10 cellular contexts compared by ENCODE assay signal in genomic region chr2:41791523-41791922, GRCh38.
DNase-seq lines count a peak whose midpoint lies in the region; ATAC-seq and TF ChIP-seq lines count a peak whose summit lies in the region.
"Had no signal": no experiment of that assay in that cellular context is flagged by ENCODE, and none has a peak within 500 bp of the region (broad histone marks: within the 10 kb centered on the region; RNA-seq: fewer than 3 reads in every experiment).

No MANE protein-coding gene starts in this region.

- H3K9me2 ChIP-seq in hepatocyte (replicated peaks; ENCODE audit: insufficient read depth) = no peaks in the 10 kb centered on the region

- CTCF ChIA-PET in Calu3 (lab: Charles Lee) = no interaction called here
- CTCF ChIA-PET in HEK293 (lab: Yijun Ruan, JAX) = interaction anchor here (0.6 kb wide), 1 partner anchor 351 kb away, joined by 3 read pairs; no protein-coding TSS in a partner anchor

- intact Hi-C loops in Calu3 (cut with micrococcal nuclease; ENCODE audit: unreplicated experiment) = no loop called here

- H4K20me1 ChIP-seq in hepatocyte (ENCODE audit: insufficient read depth, poor library complexity, severe bottlenecking) = no peaks in the 10 kb centered on the region

- H3K27me3 Mint-ChIP-seq in Calu3 (ENCODE audit: unreplicated experiment) = peaks cover 46% of the 10 kb centered on the region

- H3K27me3 ChIP-seq in hepatocyte = no peaks in the 10 kb centered on the region

- WGBS in hepatocyte (ENCODE audit: low lambda C conversion rate, missing lambda C conversion rate) = 54% methylated on average over 1 of the region's 1 CpG

- ATAC-seq in SK-N-SH treated with all-trans-retinoic acid at 6 μM for 48 hours (0 out of 3 replicates have a peak, but pooled peaks have one; percentile 34), HG03469 (IDR thresholded peaks at IDR 0.05; ENCODE audit: unreplicated experiment) (no peak), GM18909 (IDR thresholded peaks at IDR 0.05; ENCODE audit: poor library complexity, unreplicated experiment) (no peak)

- H3K36me3 ChIP-seq in HEK293 (ENCODE audit: control insufficient read depth in 2 of 2, insufficient read depth in 1 of 2, low read length in 2 of 2) = no peaks in the 10 kb centered on the region
- H3K36me3 ChIP-seq in hepatocyte (replicated peaks; ENCODE audit: insufficient read depth, low read depth) = no peaks in the 10 kb centered on the region

- no peaks in the 10 kb centered on the region for H3K9me3 Mint-ChIP-seq in Calu3 (ENCODE audit: low read depth, unreplicated experiment)

- no peak overlapping the region for H3K4me2 ChIP-seq in hepatocyte

- no peak overlapping the region for H3K27ac Mint-ChIP-seq in Calu3 (ENCODE audit: unreplicated experiment)

- DNase-seq in Calu3 (peak; percentile 44), hepatocyte (ENCODE audit: low spot score) (peak; percentile 67), T1000 (lab: John Stamatoyannopoulos, UW) (no peak), mesenteric fat pad (ENCODE audit: low spot score) (no peak)

- H2AFZ ChIP-seq in hepatocyte = no peak overlapping the region

- no TSS peak for BruUV-seq in Calu3 (replicated peaks; lab: Mats Ljungman, UMichigan)

- H3K36me3 Mint-ChIP-seq in Calu3 (ENCODE audit: insufficient read depth, unreplicated experiment) = no peaks in the 10 kb centered on the region

- H3K4me1 ChIP-seq in HEK293 (ENCODE audit: control insufficient read depth, insufficient read depth, low read length) (no peaks in the 10 kb centered on the region), hepatocyte (ENCODE audit: insufficient read depth) (no peaks in the 10 kb centered on the region)

- H3K4me1 Mint-ChIP-seq in Calu3 (ENCODE audit: low read depth, unreplicated experiment) = peaks cover 18% of the 10 kb centered on the region

- H3K4me3 ChIP-seq in HEK293 (ENCODE audit: low read depth, low read length) (no peak overlapping the region), hepatocyte (no peak overlapping the region)
- H3K4me3 ChIP-seq: skin epidermis had no signal

- H3K9me3 ChIP-seq in HEK293 (ENCODE audit: control insufficient read depth, insufficient read depth, low read depth, low read length) = no peaks in the 10 kb centered on the region
- no peaks in the 10 kb centered on the region for H3K9me3 ChIP-seq in hepatocyte (ENCODE audit: low read depth)

- POLR2A ChIA-PET in HEK293 (lab: Yijun Ruan, JAX) = no interaction called here

- H3K79me2 ChIP-seq in hepatocyte = no peaks in the 10 kb centered on the region

- H3K4me3 Mint-ChIP-seq in Calu3 (ENCODE audit: low read depth, unreplicated experiment) = no peak overlapping the region

- H3K27ac ChIP-seq in HEK293 (ENCODE audit: extremely low read depth, low read depth, low read length) (no peak overlapping the region), hepatocyte (no peak overlapping the region)
- H3K27ac ChIP-seq: HL-60, skin epidermis had no signal

- TF ChIP-seq CTCF in Calu3 (IDR thresholded peaks at IDR 0.05; ENCODE audit: unreplicated experiment) (no peak), HEK293 (tag by site-specific recombination; IDR thresholded peaks at IDR 0.05) (no peak), hepatocyte (IDR thresholded peaks at IDR 0.05; ENCODE audit: poor library complexity) (no peak)

TF ChIP-seq in HEK293, 187 proteins besides CTCF, POLR2A, EP300 and RAD21:
- TF ChIP-seq, protein P1, sequence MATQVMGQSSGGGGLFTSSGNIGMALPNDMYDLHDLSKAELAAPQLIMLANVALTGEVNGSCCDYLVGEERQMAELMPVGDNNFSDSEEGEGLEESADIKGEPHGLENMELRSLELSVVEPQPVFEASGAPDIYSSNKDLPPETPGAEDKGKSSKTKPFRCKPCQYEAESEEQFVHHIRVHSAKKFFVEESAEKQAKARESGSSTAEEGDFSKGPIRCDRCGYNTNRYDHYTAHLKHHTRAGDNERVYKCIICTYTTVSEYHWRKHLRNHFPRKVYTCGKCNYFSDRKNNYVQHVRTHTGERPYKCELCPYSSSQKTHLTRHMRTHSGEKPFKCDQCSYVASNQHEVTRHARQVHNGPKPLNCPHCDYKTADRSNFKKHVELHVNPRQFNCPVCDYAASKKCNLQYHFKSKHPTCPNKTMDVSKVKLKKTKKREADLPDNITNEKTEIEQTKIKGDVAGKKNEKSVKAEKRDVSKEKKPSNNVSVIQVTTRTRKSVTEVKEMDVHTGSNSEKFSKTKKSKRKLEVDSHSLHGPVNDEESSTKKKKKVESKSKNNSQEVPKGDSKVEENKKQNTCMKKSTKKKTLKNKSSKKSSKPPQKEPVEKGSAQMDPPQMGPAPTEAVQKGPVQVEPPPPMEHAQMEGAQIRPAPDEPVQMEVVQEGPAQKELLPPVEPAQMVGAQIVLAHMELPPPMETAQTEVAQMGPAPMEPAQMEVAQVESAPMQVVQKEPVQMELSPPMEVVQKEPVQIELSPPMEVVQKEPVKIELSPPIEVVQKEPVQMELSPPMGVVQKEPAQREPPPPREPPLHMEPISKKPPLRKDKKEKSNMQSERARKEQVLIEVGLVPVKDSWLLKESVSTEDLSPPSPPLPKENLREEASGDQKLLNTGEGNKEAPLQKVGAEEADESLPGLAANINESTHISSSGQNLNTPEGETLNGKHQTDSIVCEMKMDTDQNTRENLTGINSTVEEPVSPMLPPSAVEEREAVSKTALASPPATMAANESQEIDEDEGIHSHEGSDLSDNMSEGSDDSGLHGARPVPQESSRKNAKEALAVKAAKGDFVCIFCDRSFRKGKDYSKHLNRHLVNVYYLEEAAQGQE (tag by site-specific recombination; IDR thresholded peaks at IDR 0.05) = peak; percentile 96
- TF ChIP-seq ZNF239 (tag by site-specific recombination; IDR thresholded peaks at IDR 0.05) (no peak), ZNF473 (tag by site-specific recombination; IDR thresholded peaks at IDR 0.05) (no peak), KLF9 (tag by site-specific recombination; IDR thresholded peaks at IDR 0.05; ENCODE audit: low read depth) (no peak), ZNF324 (tag by site-specific recombination; IDR thresholded peaks at IDR 0.05) (no peak)

TF ChIP-seq in SK-N-SH treated with all-trans-retinoic acid at 6 μM for 48 hours, 23 proteins besides CTCF, POLR2A, EP300 and RAD21:
- TF ChIP-seq TOX (CRISPR knock-in tag; IDR thresholded peaks at IDR 0.05; ENCODE audit: borderline replicate concordance) = no peak
- TF ChIP-seq, protein P2, sequence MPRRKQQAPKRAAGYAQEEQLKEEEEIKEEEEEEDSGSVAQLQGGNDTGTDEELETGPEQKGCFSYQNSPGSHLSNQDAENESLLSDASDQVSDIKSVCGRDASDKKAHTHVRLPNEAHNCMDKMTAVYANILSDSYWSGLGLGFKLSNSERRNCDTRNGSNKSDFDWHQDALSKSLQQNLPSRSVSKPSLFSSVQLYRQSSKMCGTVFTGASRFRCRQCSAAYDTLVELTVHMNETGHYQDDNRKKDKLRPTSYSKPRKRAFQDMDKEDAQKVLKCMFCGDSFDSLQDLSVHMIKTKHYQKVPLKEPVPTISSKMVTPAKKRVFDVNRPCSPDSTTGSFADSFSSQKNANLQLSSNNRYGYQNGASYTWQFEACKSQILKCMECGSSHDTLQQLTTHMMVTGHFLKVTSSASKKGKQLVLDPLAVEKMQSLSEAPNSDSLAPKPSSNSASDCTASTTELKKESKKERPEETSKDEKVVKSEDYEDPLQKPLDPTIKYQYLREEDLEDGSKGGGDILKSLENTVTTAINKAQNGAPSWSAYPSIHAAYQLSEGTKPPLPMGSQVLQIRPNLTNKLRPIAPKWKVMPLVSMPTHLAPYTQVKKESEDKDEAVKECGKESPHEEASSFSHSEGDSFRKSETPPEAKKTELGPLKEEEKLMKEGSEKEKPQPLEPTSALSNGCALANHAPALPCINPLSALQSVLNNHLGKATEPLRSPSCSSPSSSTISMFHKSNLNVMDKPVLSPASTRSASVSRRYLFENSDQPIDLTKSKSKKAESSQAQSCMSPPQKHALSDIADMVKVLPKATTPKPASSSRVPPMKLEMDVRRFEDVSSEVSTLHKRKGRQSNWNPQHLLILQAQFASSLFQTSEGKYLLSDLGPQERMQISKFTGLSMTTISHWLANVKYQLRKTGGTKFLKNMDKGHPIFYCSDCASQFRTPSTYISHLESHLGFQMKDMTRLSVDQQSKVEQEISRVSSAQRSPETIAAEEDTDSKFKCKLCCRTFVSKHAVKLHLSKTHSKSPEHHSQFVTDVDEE (CRISPR knock-in tag; IDR thresholded peaks at IDR 0.05) = no peak
- no peak for TF ChIP-seq RARB (CRISPR knock-in tag; IDR thresholded peaks at IDR 0.05)
- TF ChIP-seq ZFP3 (CRISPR knock-in tag; IDR thresholded peaks at IDR 0.05) = 0 out of 2 replicates have a peak, but pooled peaks have one; percentile 43
- TF ChIP-seq SNAI2 (CRISPR knock-in tag; IDR thresholded peaks at IDR 0.05) = peak; percentile 93
- TF ChIP-seq CSDC2 (CRISPR knock-in tag; IDR thresholded peaks at IDR 0.05) = 0 out of 2 replicates have a peak, but pooled peaks have one; percentile 67

Comparison
In these comparisons a context has a peak if more than half of its experiments do, and no peak if none do; other contexts are left out.
1. DNase-seq: peak in Calu3 (single experiment) and hepatocyte (single experiment); none in T1000 (single experiment) and mesenteric fat pad (single experiment).